Comparison of ENCODE assay signal across 19 cellular contexts in genomic region chr7:132095111-132095765, GRCh38.
"Had no signal": no experiment of that assay in that cellular context is flagged by ENCODE, and none has a peak within 500 bp of the region (broad histone marks: within the 10 kb centered on the region; RNA-seq: fewer than 3 reads in every experiment).

No MANE protein-coding gene starts in this region.

- ATAC-seq: esophagus mucosa, heart right ventricle, left lung, lower lobe of right lung, psoas muscle, sciatic nerve had no signal

- DNase-seq: cortex of kidney; effector CD8-positive, alpha-beta T cell; heart right ventricle; hypothalamus; left lung; lower lobe of right lung; mesenchymal stem cell; naive B cell; nephron progenitor cell; psoas muscle; spleen; stimulated activated CD4-positive, alpha-beta T cell treated with anti-CD3 and anti-CD28 coated beads, Interleukin-15, amount 100 ng/mL, for 24 hours; stimulated activated CD4-positive, alpha-beta T cell treated with anti-CD3 and anti-CD28 coated beads, Interleukin-2, amount 100 ng/mL, for 24 hours; stimulated activated naive CD4-positive, alpha-beta T cell; stomach; substantia nigra; trophoblast cell had no signal
